Comparison of ENCODE assay signal across 19 cellular contexts in the genomic region with DNA sequence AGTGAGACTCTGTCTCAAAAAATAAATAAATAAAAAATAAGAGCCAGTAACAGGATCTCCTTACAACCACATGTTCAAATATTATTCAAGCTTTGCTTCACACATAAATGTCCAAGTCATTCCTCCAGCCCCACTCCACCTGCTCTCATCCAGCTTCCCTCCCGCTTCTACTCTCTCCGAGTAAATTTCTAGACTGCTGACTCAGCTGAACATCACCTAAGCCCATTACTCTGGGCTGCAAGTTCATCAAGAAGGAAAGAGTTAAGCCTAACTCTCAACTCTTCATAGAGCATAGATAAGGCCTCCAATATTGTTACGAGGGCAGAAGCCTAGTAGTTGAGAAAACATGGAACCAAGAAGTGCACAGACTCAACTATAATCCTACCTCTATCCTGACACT.
DNase-seq lines count a peak whose midpoint lies in the region; ATAC-seq, FAIRE-seq and TF ChIP-seq lines count a peak whose summit lies in the region.
"Had no signal": no experiment of that assay in that cellular context is flagged by ENCODE, and none has a peak within 500 bp of the region (broad histone marks: within the 10 kb centered on the region; RNA-seq: fewer than 3 reads in every experiment).

No MANE protein-coding gene starts in this region.

- POLR2A ChIA-PET in A549 (lab: Yijun Ruan, JAX) (no interaction called here), IMR-90 (lab: Charles Lee; ENCODE audit: unreplicated experiment) (no interaction called here)
- POLR2A ChIA-PET in activated CD4-positive, alpha-beta T cell treated with anti-CD3 and anti-CD28 coated beads for 36 hours (lab: Charles Lee), result no interaction called here

- H3K27me3 Mint-ChIP-seq in GM23338 (ENCODE audit: insufficient read depth, low read depth, poor library complexity) (no peaks in the 10 kb centered on the region), endodermal cell (ENCODE audit: insufficient read depth) (no peaks in the 10 kb centered on the region)
- no peaks in the 10 kb centered on the region for H3K27me3 Mint-ChIP-seq in activated CD4-positive, alpha-beta T cell treated with anti-CD3 and anti-CD28 coated beads for 36 hours
- H3K27me3 Mint-ChIP-seq: CD4-positive, alpha-beta T cell; IgD-negative memory B cell had no signal

- no peak for DNase-seq in A549 (ENCODE audit: low read depth in 1 of 2, low spot score in 1 of 2)
- DNase-seq in GM23338 (ENCODE audit: low spot score), result no peak
- no peak for DNase-seq in IMR-90
- no peak for DNase-seq in endodermal cell
- DNase-seq in activated CD4-positive, alpha-beta T cell treated with anti-CD3 and anti-CD28 coated beads for 36 hours, result no peak
- DNase-seq in frontal cortex (ENCODE audit: low spot score in 2 of 2), result no peak
- DNase-seq in left lobe of liver (ENCODE audit: low spot score), result no peak
- DNase-seq: AML-193; Caco-2; CD4-positive, alpha-beta T cell; GOT3; KG1 had no signal

- no peaks in the 10 kb centered on the region for H4K20me1 ChIP-seq in GM23338 (replicated peaks; ENCODE audit: insufficient read depth)
- H4K20me1 ChIP-seq in IMR-90 (ENCODE audit: insufficient read depth, low read length), result no peaks in the 10 kb centered on the region

- H3K18ac ChIP-seq in IMR-90 (ENCODE audit: low read depth, low read length), result no peak overlapping the region

- 86% methylated on average over 3 of the region's 3 CpGs for WGBS in A549 (ENCODE audit: missing lambda C conversion rate)
- no CpG with 5 or more reads among the region's 3 CpGs for WGBS in IMR-90 (ENCODE audit: extremely low coverage in 2 of 2, insufficient read length in 1 of 2), 2 experiments
- 90 to 100% methylated on average over 2 to 3 of the region's 3 CpGs for WGBS in endodermal cell (ENCODE audit: insufficient coverage in 1 of 2, insufficient read length in 1 of 2), 2 experiments

- H3K27ac ChIP-seq in A549 (no peak overlapping the region), GM23338 (ENCODE audit: low read depth) (peak overlapping the region; percentile 89), IMR-90 (ENCODE audit: insufficient read depth, low read length) (no peak overlapping the region), endodermal cell (ENCODE audit: low read depth, low read length) (no peak overlapping the region)
- H3K27ac ChIP-seq: C4-2B had no signal

- FAIRE-seq in A549 (lab: Jason Lieb, UNC) (no peak), frontal cortex (lab: Jason Lieb, UNC) (no peak)
- FAIRE-seq: A204.1, G401.6, GM12891, GM19239 had no signal

- in situ Hi-C loops in IMR-90 (cut with MboI; ENCODE audit: low sequenced_read_pairs), result no loop called here

- H3K4me1 ChIP-seq in A549, result no peaks in the 10 kb centered on the region
- H3K4me1 ChIP-seq in GM23338 (ENCODE audit: insufficient read depth), result peaks cover 62% of the 10 kb centered on the region
- no peaks in the 10 kb centered on the region for H3K4me1 ChIP-seq in IMR-90 (ENCODE audit: control insufficient read depth, insufficient read depth, low read length)
- peaks cover 9% of the 10 kb centered on the region for H3K4me1 ChIP-seq in endodermal cell (ENCODE audit: control insufficient read depth, insufficient read depth, low read length)
- H3K4me1 ChIP-seq: Caco-2 had no signal

- TF ChIP-seq CTCF in A549 (IDR thresholded peaks at IDR 0.05) (no peak), GM23338 (conservative IDR thresholded peaks at IDR 0.05; ENCODE audit: low read depth in 2 of 2) (no peak), IMR-90 (conservative IDR thresholded peaks at IDR 0.05; ENCODE audit: low read depth, low read length) (no peak), endodermal cell (conservative IDR thresholded peaks at IDR 0.05) (no peak)

- H3K4ac ChIP-seq in IMR-90 (ENCODE audit: low read depth, low read length), result no peak overlapping the region

- no peak overlapping the region for H4K5ac ChIP-seq in IMR-90 (ENCODE audit: low read depth, low read length)

- no peak overlapping the region for H3K9ac ChIP-seq in IMR-90 (ENCODE audit: low read depth, low read length)
- no peak overlapping the region for H3K9ac ChIP-seq in endodermal cell (ENCODE audit: extremely low read depth, low read length, poor library complexity, severe bottlenecking)

- H3K36me3 Mint-ChIP-seq in GM23338 (ENCODE audit: low read depth) (peaks cover 2% of the 10 kb centered on the region; the same call in 1 of the 3 replicates), endodermal cell (ENCODE audit: low read depth) (no peaks in the 10 kb centered on the region)
- H3K36me3 Mint-ChIP-seq in activated CD4-positive, alpha-beta T cell treated with anti-CD3 and anti-CD28 coated beads for 36 hours (ENCODE audit: low read depth), result peaks cover 4% of the 10 kb centered on the region

- no peak overlapping the region for H2BK5ac ChIP-seq in IMR-90 (ENCODE audit: low read depth, low read length, poor library complexity, severe bottlenecking)

- peaks cover 4% of the 10 kb centered on the region; the same call in 1 of the 2 replicates for H3F3A ChIP-seq in GM23338 (replicated peaks; ENCODE audit: low read depth)

- no peaks in the 10 kb centered on the region for H3K9me1 ChIP-seq in IMR-90 (ENCODE audit: insufficient read depth, low read length)

- no peak overlapping the region for H2BK15ac ChIP-seq in IMR-90 (ENCODE audit: low read depth, low read length)

- no peak overlapping the region for H2AFZ ChIP-seq in GM23338
- no peak overlapping the region for H2AFZ ChIP-seq in IMR-90 (replicated peaks; ENCODE audit: low read length, poor library complexity)

- TF ChIP-seq POLR2A in A549 (IDR thresholded peaks at IDR 0.05; ENCODE audit: low read length) (no peak), IMR-90 (IDR thresholded peaks at IDR 0.05; ENCODE audit: low read depth, low read length) (no peak)

- intact Hi-C loops in IMR-90 (cut with micrococcal nuclease), result no loop called here
- intact Hi-C loops in activated CD4-positive, alpha-beta T cell treated with anti-CD3 and anti-CD28 coated beads for 36 hours (cut with DNase I, micrococcal nuclease), result no loop called here

- no peak overlapping the region for H4K8ac ChIP-seq in IMR-90 (ENCODE audit: low read depth in 2 of 2, low read length in 2 of 2)

- H2BK120ac ChIP-seq in IMR-90 (ENCODE audit: low read depth, low read length), result no peak overlapping the region

- H3K4me3 Mint-ChIP-seq in GM23338, result no peak overlapping the region
- H3K4me3 Mint-ChIP-seq in endodermal cell, result no peak overlapping the region
- H3K4me3 Mint-ChIP-seq in activated CD4-positive, alpha-beta T cell treated with anti-CD3 and anti-CD28 coated beads for 36 hours, result no peak overlapping the region
- H3K4me3 Mint-ChIP-seq: CD4-positive, alpha-beta T cell; IgD-negative memory B cell had no signal

- CTCF ChIA-PET in A549 (lab: Yijun Ruan, JAX), result no interaction called here
- CTCF ChIA-PET in IMR-90 (lab: Yijun Ruan, JAX), result no interaction called here
- CTCF ChIA-PET in activated CD4-positive, alpha-beta T cell treated with anti-CD3 and anti-CD28 coated beads for 36 hours (lab: Charles Lee), result no interaction called here

- dilution Hi-C loops in IMR-90 (cut with HindIII; ENCODE audit: low sequenced_read_pairs, unreplicated experiment), result no loop called here

- H2BK20ac ChIP-seq in IMR-90 (ENCODE audit: low read depth, low read length), result no peak overlapping the region

- H3K23ac ChIP-seq in IMR-90 (ENCODE audit: low read depth, low read length), result no peak overlapping the region

- no peak for TF ChIP-seq EP300 in A549 (IDR thresholded peaks at IDR 0.05)

- H4K91ac ChIP-seq in IMR-90 (ENCODE audit: insufficient read depth, low read depth, low read length), result no peak overlapping the region

- H3K36me3 ChIP-seq in GM23338 (ENCODE audit: insufficient read depth), result no peaks in the 10 kb centered on the region
- H3K36me3 ChIP-seq in IMR-90 (ENCODE audit: control insufficient read depth, insufficient read depth, low read length), result no peaks in the 10 kb centered on the region
- H3K36me3 ChIP-seq in endodermal cell (ENCODE audit: control insufficient read depth, insufficient read depth, low read length), result no peaks in the 10 kb centered on the region
- H3K36me3 ChIP-seq: HAP-1 had no signal

- H3K27me3 ChIP-seq in GM23338 (ENCODE audit: insufficient read depth) (no peaks in the 10 kb centered on the region), IMR-90 (ENCODE audit: control insufficient read depth, insufficient read depth, low read length) (no peaks in the 10 kb centered on the region), endodermal cell (ENCODE audit: control insufficient read depth, insufficient read depth, low read length, poor library complexity, severe bottlenecking) (no peaks in the 10 kb centered on the region)

- no peaks in the 10 kb centered on the region for H3K9me3 ChIP-seq in A549
- H3K9me3 ChIP-seq in IMR-90 (ENCODE audit: control insufficient read depth, insufficient read depth, low read length), result no peaks in the 10 kb centered on the region
- peaks cover 11% of the 10 kb centered on the region for H3K9me3 ChIP-seq in endodermal cell (ENCODE audit: control insufficient read depth, low read length)
- H3K9me3 ChIP-seq: Caco-2, HAP-1 had no signal

- H3K4me1 Mint-ChIP-seq in GM23338 (peaks cover 65% of the 10 kb centered on the region), endodermal cell (peaks cover 23% of the 10 kb centered on the region)
- H3K4me1 Mint-ChIP-seq in activated CD4-positive, alpha-beta T cell treated with anti-CD3 and anti-CD28 coated beads for 36 hours, result no peaks in the 10 kb centered on the region
- H3K4me1 Mint-ChIP-seq: IgD-negative memory B cell had no signal

- H3K4me3 ChIP-seq in A549 (no peak overlapping the region), GM23338 (no peak overlapping the region), IMR-90 (ENCODE audit: insufficient read depth, low read depth, low read length) (no peak overlapping the region), endodermal cell (ENCODE audit: low read length) (no peak overlapping the region)
- H3K4me3 ChIP-seq: HAP-1 had no signal

- BruUV-seq in IMR-90 (replicated peaks; lab: Mats Ljungman, UMichigan), result no TSS peak

- H3K56ac ChIP-seq in IMR-90 (ENCODE audit: extremely low read depth, insufficient read depth, low read length), result no peak overlapping the region

- no peak overlapping the region for H2AK5ac ChIP-seq in IMR-90 (ENCODE audit: low read depth, low read length)

- H3K4me2 ChIP-seq in A549 (no peak overlapping the region), GM23338 (0 out of 2 replicates have a peak overlapping the region, but pooled peaks have one; percentile 19), IMR-90 (ENCODE audit: low read depth, low read length) (no peak overlapping the region)

- no peaks in the 10 kb centered on the region for H3K79me2 ChIP-seq in GM23338 (replicated peaks; ENCODE audit: insufficient read depth)

- H3K9me3 Mint-ChIP-seq in GM23338 (peaks cover 3% of the 10 kb centered on the region; the same call in 1 of the 3 replicates), endodermal cell (peaks cover 12% of the 10 kb centered on the region)
- no peaks in the 10 kb centered on the region for H3K9me3 Mint-ChIP-seq in activated CD4-positive, alpha-beta T cell treated with anti-CD3 and anti-CD28 coated beads for 36 hours (ENCODE audit: low read depth)
- H3K9me3 Mint-ChIP-seq: CD4-positive, alpha-beta T cell; IgD-negative memory B cell had no signal

- TF ChIP-seq RAD21 in A549 (conservative IDR thresholded peaks at IDR 0.05 in 1 of 2, IDR thresholded peaks at IDR 0.05 in 1 of 2) (no peak), IMR-90 (IDR thresholded peaks at IDR 0.05; ENCODE audit: low read length) (no peak)

- H3K27ac Mint-ChIP-seq in GM23338 (peak overlapping the region; percentile 46), endodermal cell (peak overlapping the region; percentile 26)
- H3K27ac Mint-ChIP-seq in activated CD4-positive, alpha-beta T cell treated with anti-CD3 and anti-CD28 coated beads for 36 hours, result no peak overlapping the region
- H3K27ac Mint-ChIP-seq: CD4-positive, alpha-beta T cell; IgD-negative memory B cell had no signal

- no peaks in the 10 kb centered on the region; the same call in 1 of the 2 replicates for H3K9me2 ChIP-seq in GM23338 (ENCODE audit: insufficient read depth)

- ATAC-seq in A549 (no peak), GM23338 (no peak), IMR-90 (ENCODE audit: low read depth) (no peak), left lobe of liver (no peak)
- ATAC-seq in activated CD4-positive, alpha-beta T cell treated with anti-CD3 and anti-CD28 coated beads for 36 hours, result no peak

- H2AK9ac ChIP-seq in IMR-90 (replicated peaks; ENCODE audit: low read depth, low read length, poor library complexity), result no peak overlapping the region

- H3K14ac ChIP-seq in IMR-90 (replicated peaks; ENCODE audit: low read depth, low read length), result no peak overlapping the region

- H3K79me1 ChIP-seq in IMR-90 (ENCODE audit: low read depth in 1 of 2, low read length in 2 of 2), result no peaks in the 10 kb centered on the region; a peak in 1 of 4 replicates
